ENCODE assay signal across 1 cellular context in genomic region chr20:33008336-33009213, GRCh38.
TF ChIP-seq lines count a peak whose summit lies in the region.

No MANE protein-coding gene starts in this region.

TF ChIP-seq in HepG2, 621 proteins besides CTCF, POLR2A, EP300 and RAD21 (continued from another document and continues in another):
- TF ChIP-seq PLSCR1 (CRISPR knock-in tag; IDR thresholded peaks at IDR 0.05; ENCODE audit: borderline replicate concordance) (no peak), ZBTB43 (CRISPR knock-in tag; conservative IDR thresholded peaks at IDR 0.05) (peak; percentile 96), ZC3H13 (CRISPR knock-in tag; IDR thresholded peaks at IDR 0.05) (peak; percentile 87; the same call in 1 of the 2 replicates), ZNF205 (CRISPR knock-in tag; IDR thresholded peaks at IDR 0.05) (0 out of 2 replicates have a peak, but pooled peaks have one; percentile 27), ZNF75D (CRISPR knock-in tag; IDR thresholded peaks at IDR 0.05; ENCODE audit: borderline replicate concordance) (no peak), PREB (CRISPR knock-in tag; IDR thresholded peaks at IDR 0.05) (peak; percentile 10; the same call in 1 of the 2 replicates), ZNF574 (CRISPR knock-in tag; IDR thresholded peaks at IDR 0.05) (peak; percentile 29), ZNF414 (CRISPR knock-in tag; IDR thresholded peaks at IDR 0.05) (no peak), ARID2 (CRISPR knock-in tag; IDR thresholded peaks at IDR 0.05; ENCODE audit: borderline replicate concordance) (peak; percentile 14; the same call in 1 of the 2 replicates), ZUFSP (CRISPR knock-in tag; IDR thresholded peaks at IDR 0.05; ENCODE audit: borderline replicate concordance) (no peak), ZBTB20 (CRISPR knock-in tag; IDR thresholded peaks at IDR 0.05; ENCODE audit: borderline replicate concordance, low read depth) (peak; percentile 53), ZNF253 (CRISPR knock-in tag; IDR thresholded peaks at IDR 0.05; ENCODE audit: borderline replicate concordance) (peak; percentile 2; the same call in 1 of the 2 replicates), ZBTB44 (CRISPR knock-in tag; IDR thresholded peaks at IDR 0.05) (no peak), NFIC (IDR thresholded peaks at IDR 0.05; ENCODE audit: low read length) (no peak), ZBTB25 (CRISPR knock-in tag; IDR thresholded peaks at IDR 0.05) (no peak; the same call in 1 of the 2 replicates), HNF4A (CRISPR knock-in tag; IDR thresholded peaks at IDR 0.05) (peak; percentile 40; the same call in 1 of the 2 replicates), GZF1 (CRISPR knock-in tag; IDR thresholded peaks at IDR 0.05) (no peak), AFF4 (CRISPR knock-in tag; IDR thresholded peaks at IDR 0.05) (peak; percentile 33; the same call in 1 of the 2 replicates), HMGXB3 (CRISPR knock-in tag; IDR thresholded peaks at IDR 0.05; ENCODE audit: borderline replicate concordance) (no peak; the same call in 1 of the 2 replicates), ADNP (CRISPR knock-in tag; IDR thresholded peaks at IDR 0.05) (peak; percentile 53), ZNF768 (CRISPR knock-in tag; IDR thresholded peaks at IDR 0.05) (peak; percentile 63; the same call in 1 of the 2 replicates), ZNF879 (CRISPR knock-in tag; IDR thresholded peaks at IDR 0.05) (peak; percentile 81; the same call in 1 of the 2 replicates), ETV6 (CRISPR knock-in tag; conservative IDR thresholded peaks at IDR 0.05) (no peak; the same call in 1 of the 2 replicates), HIC2 (CRISPR knock-in tag; IDR thresholded peaks at IDR 0.05; ENCODE audit: low read depth) (peak; percentile 44; the same call in 1 of the 2 replicates), HOXA9 (CRISPR knock-in tag; IDR thresholded peaks at IDR 0.05; ENCODE audit: borderline replicate concordance) (peak; percentile 88; the same call in 1 of the 2 replicates), SALL2 (CRISPR knock-in tag; IDR thresholded peaks at IDR 0.05) (no peak; the same call in 1 of the 2 replicates), TSC22D2 (CRISPR knock-in tag; IDR thresholded peaks at IDR 0.05; ENCODE audit: borderline replicate concordance) (no peak; the same call in 1 of the 2 replicates), TOPORS (CRISPR knock-in tag; IDR thresholded peaks at IDR 0.05) (no peak; the same call in 1 of the 2 replicates), ZNF776 (CRISPR knock-in tag; IDR thresholded peaks at IDR 0.05) (peak; percentile 70), SALL1 (CRISPR knock-in tag; IDR thresholded peaks at IDR 0.05) (peak; percentile 44), CREB1 (IDR thresholded peaks at IDR 0.05) (peak; percentile 51; the same call in 1 of the 2 replicates), CREB1 (CRISPR knock-in tag; IDR thresholded peaks at IDR 0.05) (no peak), FOSL2 (CRISPR knock-in tag; IDR thresholded peaks at IDR 0.05) (0 out of 2 replicates have a peak, but pooled peaks have one; percentile 27)
